1 cellular context compared by ENCODE assay signal in genomic region chr2:224155896-224156295, GRCh38.
TF ChIP-seq lines count a peak whose summit lies in the region.

No MANE protein-coding gene starts in this region.

TF ChIP-seq in HepG2, 621 proteins besides CTCF, POLR2A, EP300 and RAD21 (continued from another document):
- TF ChIP-seq, protein P1, sequence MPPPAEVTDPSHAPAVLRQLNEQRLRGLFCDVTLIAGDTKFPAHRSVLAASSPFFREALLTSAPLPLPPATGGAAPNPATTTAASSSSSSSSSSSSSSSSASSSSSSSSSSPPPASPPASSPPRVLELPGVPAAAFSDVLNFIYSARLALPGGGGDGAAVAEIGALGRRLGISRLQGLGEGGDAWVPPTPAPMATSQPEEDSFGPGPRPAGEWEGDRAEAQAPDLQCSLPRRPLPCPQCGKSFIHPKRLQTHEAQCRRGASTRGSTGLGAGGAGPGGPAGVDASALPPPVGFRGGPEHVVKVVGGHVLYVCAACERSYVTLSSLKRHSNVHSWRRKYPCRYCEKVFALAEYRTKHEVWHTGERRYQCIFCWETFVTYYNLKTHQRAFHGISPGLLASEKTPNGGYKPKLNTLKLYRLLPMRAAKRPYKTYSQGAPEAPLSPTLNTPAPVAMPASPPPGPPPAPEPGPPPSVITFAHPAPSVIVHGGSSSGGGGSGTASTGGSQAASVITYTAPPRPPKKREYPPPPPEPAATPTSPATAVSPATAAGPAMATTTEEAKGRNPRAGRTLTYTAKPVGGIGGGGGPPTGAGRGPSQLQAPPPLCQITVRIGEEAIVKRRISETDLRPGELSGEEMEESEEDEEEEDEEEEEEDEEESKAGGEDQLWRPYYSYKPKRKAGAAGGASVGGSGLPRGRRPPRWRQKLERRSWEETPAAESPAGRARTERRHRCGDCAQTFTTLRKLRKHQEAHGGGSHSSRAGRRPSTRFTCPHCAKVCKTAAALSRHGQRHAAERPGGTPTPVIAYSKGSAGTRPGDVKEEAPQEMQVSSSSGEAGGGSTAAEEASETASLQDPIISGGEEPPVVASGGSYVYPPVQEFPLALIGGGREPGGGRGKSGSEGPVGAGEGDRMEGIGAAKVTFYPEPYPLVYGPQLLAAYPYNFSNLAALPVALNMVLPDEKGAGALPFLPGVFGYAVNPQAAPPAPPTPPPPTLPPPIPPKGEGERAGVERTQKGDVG (CRISPR knock-in tag; IDR thresholded peaks at IDR 0.05; ENCODE audit: borderline replicate concordance) = no peak
- TF ChIP-seq MNT (IDR thresholded peaks at IDR 0.05) (no peak), CHD2 (IDR thresholded peaks at IDR 0.05; ENCODE audit: low read depth, low read length) (no peak), CREB1 (IDR thresholded peaks at IDR 0.05) (0 out of 2 replicates have a peak, but pooled peaks have one; percentile 19), CREB1 (CRISPR knock-in tag; IDR thresholded peaks at IDR 0.05) (no peak), CENPBD1 (CRISPR knock-in tag; IDR thresholded peaks at IDR 0.05; ENCODE audit: borderline replicate concordance, low read depth) (no peak)
- TF ChIP-seq, protein P2, sequence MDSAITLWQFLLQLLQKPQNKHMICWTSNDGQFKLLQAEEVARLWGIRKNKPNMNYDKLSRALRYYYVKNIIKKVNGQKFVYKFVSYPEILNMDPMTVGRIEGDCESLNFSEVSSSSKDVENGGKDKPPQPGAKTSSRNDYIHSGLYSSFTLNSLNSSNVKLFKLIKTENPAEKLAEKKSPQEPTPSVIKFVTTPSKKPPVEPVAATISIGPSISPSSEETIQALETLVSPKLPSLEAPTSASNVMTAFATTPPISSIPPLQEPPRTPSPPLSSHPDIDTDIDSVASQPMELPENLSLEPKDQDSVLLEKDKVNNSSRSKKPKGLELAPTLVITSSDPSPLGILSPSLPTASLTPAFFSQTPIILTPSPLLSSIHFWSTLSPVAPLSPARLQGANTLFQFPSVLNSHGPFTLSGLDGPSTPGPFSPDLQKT (CRISPR knock-in tag; IDR thresholded peaks at IDR 0.05; ENCODE audit: borderline replicate concordance) = no peak
